11 cellular contexts compared by ENCODE assay signal in genomic region chr7:151938550-151938949, GRCh38. TPM values are rescaled to one million over a fixed set of nuclear protein-coding genes. Genes with fewer than 3 reads are reported as not detected.
"Had no signal": no experiment of that assay in that cellular context is flagged by ENCODE, and none has a peak within 500 bp of the region (broad histone marks: within the 10 kb centered on the region; RNA-seq: fewer than 3 reads in every experiment).

No MANE protein-coding gene starts in this region.

- ATAC-seq: HepG2, K562 had no signal

- DNase-seq: IMR-90, Karpas-422, KBM-7, KG1 had no signal

- H3K4me3 ChIP-seq: K562 had no signal

- FAIRE-seq: HepG2, HTR-8/SVneo, K562 had no signal

- H3K27ac ChIP-seq: HL-60, KMS-11 had no signal

RNA-seq across cellular contexts. Expression of gene GALNTL5, which starts 17.7 kb away (rescaled TPM):
- total RNA-seq: HepG2, HT-29, HT1080, IMR-90, K562 had no signal
- polyA plus RNA-seq: HepG2, IMR-90, K562 had no signal
